11 cellular contexts compared by ENCODE assay signal in the genomic region with DNA sequence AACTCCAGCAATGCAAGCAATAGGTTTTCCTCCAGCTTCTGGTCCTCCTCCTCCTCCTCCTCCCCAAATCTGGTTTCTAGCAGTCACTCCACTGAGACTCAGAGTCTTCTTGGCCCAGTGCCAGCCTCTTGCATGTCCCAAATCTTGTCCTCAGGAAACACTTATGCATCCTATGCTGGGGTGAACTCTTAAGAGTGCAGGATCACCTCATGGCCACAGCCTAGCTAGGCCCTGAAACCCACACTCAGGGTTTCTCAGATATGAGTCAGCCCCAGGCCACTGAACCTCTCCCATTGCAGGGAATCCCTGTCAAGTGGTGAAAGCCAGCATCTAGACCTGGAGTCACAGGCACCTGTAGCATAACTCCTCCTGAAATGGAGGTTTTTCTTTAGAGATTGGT. TPM values are rescaled to one million over a fixed set of nuclear protein-coding genes. Genes with fewer than 3 reads are reported as not detected.
"Had no signal": no experiment of that assay in that cellular context is flagged by ENCODE, and none has a peak within 500 bp of the region (broad histone marks: within the 10 kb centered on the region; RNA-seq: fewer than 3 reads in every experiment).

No MANE protein-coding gene starts in this region.

RNA-seq across cellular contexts. Expression of a gene that starts 18.2 kb away (rescaled TPM):
- total RNA-seq: epithelial cell of proximal tubule; esophagus squamous epithelium; heart left ventricle; lower leg skin; naive thymus-derived CD8-positive, alpha-beta T cell; osteoblast; psoas muscle; sciatic nerve; suprapubic skin; thyroid gland had no signal
- polyA plus RNA-seq: heart left ventricle; naive thymus-derived CD8-positive, alpha-beta T cell; neural cell; psoas muscle had no signal
